In genomic region chr15:99485992-99486370, GRCh38 we compare ENCODE assay signal across 9 cellular contexts.
A peak's percentile ranks its signal among the peaks of the same experiment; 100 is the strongest.
DNase-seq lines count a peak whose midpoint lies in the region; ATAC-seq and TF ChIP-seq lines count a peak whose summit lies in the region.
"Had no signal": no experiment of that assay in that cellular context is flagged by ENCODE, and none has a peak within 500 bp of the region (broad histone marks: within the 10 kb centered on the region; RNA-seq: fewer than 3 reads in every experiment).

No MANE protein-coding gene starts in this region.

- no peaks in the 10 kb centered on the region for H3K9me2 ChIP-seq in DOHH2 (replicated peaks; ENCODE audit: control insufficient read depth, low read length)

- H4K20me1 ChIP-seq in DOHH2 (ENCODE audit: control insufficient read depth, insufficient read depth, low read depth, low read length) = no peaks in the 10 kb centered on the region

- no peaks in the 10 kb centered on the region for H3K27me3 ChIP-seq in DOHH2 (ENCODE audit: control insufficient read depth, low read length)
- peaks cover 4% of the 10 kb centered on the region for H3K27me3 ChIP-seq in foreskin keratinocyte
- no peaks in the 10 kb centered on the region for H3K27me3 ChIP-seq in rectal smooth muscle tissue (ENCODE audit: control insufficient read depth, insufficient read depth, low read length)

- H3K36me3 ChIP-seq in DOHH2 (ENCODE audit: control insufficient read depth, low read length) = no peaks in the 10 kb centered on the region
- H3K36me3 ChIP-seq in SK-N-MC (ENCODE audit: insufficient read depth, low read length) = no peaks in the 10 kb centered on the region
- H3K36me3 ChIP-seq in rectal smooth muscle tissue (ENCODE audit: control insufficient read depth, insufficient read depth, low read length) = no peaks in the 10 kb centered on the region

- no peaks in the 10 kb centered on the region for H3K79me2 ChIP-seq in DOHH2 (ENCODE audit: control insufficient read depth, low read length)

- H3K4me1 ChIP-seq in DOHH2 (ENCODE audit: control insufficient read depth, low read length) (peaks cover 35% of the 10 kb centered on the region), foreskin keratinocyte (peaks cover 4% of the 10 kb centered on the region), rectal smooth muscle tissue (ENCODE audit: control insufficient read depth, insufficient read depth, low read length) (peaks cover 3% of the 10 kb centered on the region)

- H3K27ac ChIP-seq in DOHH2 (ENCODE audit: low read depth, low read length) (peak overlapping the region; percentile 70), SK-N-MC (peak overlapping the region; percentile 17; the same call in 1 of the 2 replicates), foreskin keratinocyte (no peak overlapping the region), rectal smooth muscle tissue (ENCODE audit: low read depth, low read length) (no peak overlapping the region)
- H3K27ac ChIP-seq: KMS-11 had no signal

- H3K9ac ChIP-seq in SK-N-MC (ENCODE audit: insufficient read length) = no peak overlapping the region
- H3K9ac ChIP-seq in rectal smooth muscle tissue (ENCODE audit: low read length) = no peak overlapping the region
- H3K9ac ChIP-seq: KMS-11 had no signal

- H3K4me2 ChIP-seq in DOHH2 (ENCODE audit: low read length) = peak overlapping the region; percentile 96
- H3K4me2 ChIP-seq: KMS-11 had no signal

- TF ChIP-seq CTCF in DOHH2 (IDR thresholded peaks at IDR 0.05; ENCODE audit: low read depth, low read length, poor library complexity, severe bottlenecking) = no peak
- no peak for TF ChIP-seq CTCF in foreskin keratinocyte (conservative IDR thresholded peaks at IDR 0.05)

- ATAC-seq in foreskin keratinocyte (peak; percentile 12), HG03139 (IDR thresholded peaks at IDR 0.05; ENCODE audit: unreplicated experiment) (no peak), HG03571 (IDR thresholded peaks at IDR 0.05; ENCODE audit: unreplicated experiment) (no peak)

- no peaks in the 10 kb centered on the region for H3F3A ChIP-seq in DOHH2 (ENCODE audit: control insufficient read depth, insufficient read depth)

- H3K4me3 ChIP-seq in DOHH2 (ENCODE audit: low read length) (peak overlapping the region; percentile 70), SK-N-MC (peak overlapping the region; percentile 74), rectal smooth muscle tissue (ENCODE audit: low read length) (peak overlapping the region; percentile 23)

- DNase-seq in SK-N-MC (ENCODE audit: low read depth, low spot score) = no peak
- no peak for DNase-seq in foreskin keratinocyte
- DNase-seq in iPS-NIHi11 (ENCODE audit: low spot score) = no peak
- no peak for DNase-seq in DMS79 (lab: John Stamatoyannopoulos, UW)

- no peaks in the 10 kb centered on the region for H3K9me3 ChIP-seq in DOHH2 (ENCODE audit: control insufficient read depth, insufficient read depth, low read length)
- no peaks in the 10 kb centered on the region for H3K9me3 ChIP-seq in SK-N-MC (ENCODE audit: low read depth, low read length)

Comparison
In these comparisons a context has a peak if more than half of its experiments do, and no peak if none do; other contexts are left out.
1. H3K27ac ChIP-seq: peak in DOHH2 (single experiment) and SK-N-MC (single experiment); none in foreskin keratinocyte (single experiment) and rectal smooth muscle tissue (single experiment).
2. H3K4me3 ChIP-seq: peak in every context shown above with its lines; median percentile 74 in SK-N-MC; 70 in DOHH2; 23 in rectal smooth muscle tissue.